11 cellular contexts compared by ENCODE assay signal in the genomic region with DNA sequence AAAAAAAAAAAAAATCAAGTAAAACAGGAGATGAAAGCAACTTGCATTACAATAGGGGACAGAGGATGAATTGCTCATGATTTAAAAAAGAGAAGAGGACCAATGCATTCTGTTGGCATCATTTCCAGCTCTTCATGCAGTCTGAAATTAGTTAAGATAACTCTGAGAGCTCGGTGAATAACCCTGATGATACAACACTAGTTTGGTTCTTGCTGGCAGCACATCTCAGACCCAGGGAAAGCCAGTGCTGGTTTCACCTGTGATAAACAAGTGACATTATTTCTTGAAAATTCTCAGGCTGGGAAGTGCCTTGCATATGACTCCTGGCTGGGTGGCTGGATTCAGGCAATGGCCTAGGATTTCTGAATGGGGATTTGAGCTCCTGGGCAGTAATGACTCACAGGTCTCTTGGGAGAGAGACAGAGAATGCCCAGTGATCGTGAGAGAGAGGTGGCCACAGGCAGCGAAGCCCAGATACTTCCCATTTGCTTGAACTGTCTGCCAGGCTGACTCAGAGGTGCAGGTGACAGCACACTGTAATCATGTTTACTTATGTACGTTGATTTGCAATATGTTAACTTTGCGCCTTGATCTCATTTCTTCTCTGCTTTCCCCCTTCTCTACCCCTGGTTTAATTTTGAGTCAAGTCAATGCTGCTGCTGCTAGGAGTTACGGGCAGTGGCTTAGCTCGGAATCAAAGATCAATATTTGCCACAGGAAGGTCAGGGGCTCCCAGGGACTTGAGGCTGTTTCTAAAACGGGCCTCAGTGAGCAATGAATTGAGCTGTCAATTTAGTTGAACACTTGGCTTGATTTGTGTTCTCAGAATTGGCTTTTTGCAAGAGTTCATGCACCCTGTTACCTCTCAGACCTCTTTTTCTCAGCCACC. TPM values are rescaled to one million over a fixed set of nuclear protein-coding genes. Genes with fewer than 3 reads are reported as not detected.
DNase-seq lines count a peak whose midpoint lies in the region; ATAC-seq and TF ChIP-seq lines count a peak whose summit lies in the region.
"Had no signal": no experiment of that assay in that cellular context is flagged by ENCODE, and none has a peak within 500 bp of the region (broad histone marks: within the 10 kb centered on the region; RNA-seq: fewer than 3 reads in every experiment).

No MANE protein-coding gene starts in this region.

- intact Hi-C loops in sigmoid colon (cut with DNase I), result no loop called here

- TF ChIP-seq CTCF in HL-60 (IDR thresholded peaks at IDR 0.05; ENCODE audit: insufficient read depth, low read length), result no peak
- TF ChIP-seq CTCF in sigmoid colon (IDR thresholded peaks at IDR 0.05), result no peak

- DNase-seq in COLO668 (lab: John Stamatoyannopoulos, UW; ENCODE audit: unreplicated experiment), result peak; percentile 40
- peak; percentile 59 to 67 for DNase-seq in HL-60 (ENCODE audit: low read depth in 1 of 2, low spot score in 1 of 2)
- peak; percentile 31 to 44 for DNase-seq in lung microvascular endothelial cell (ENCODE audit: low read depth in 2 of 2)
- no peak for DNase-seq in NCI-H510A treated with DMSO at 0.1 percent for 48 hours (lab: John Stamatoyannopoulos, UW)
- DNase-seq in sigmoid colon, result no peak
- DNase-seq in stimulated activated naive CD4-positive, alpha-beta T cell (lab: John Stamatoyannopoulos, UW), result no peak
- DNase-seq: NCI-H524 treated with DMSO at 0.1 percent for 48 hours had no signal

- H3K9me3 Mint-ChIP-seq in activated T-helper 17 cell treated with anti-CD3 and anti-CD28 coated beads, Interleukin-2, amount 50 U/mL, for 72 hours, result no peaks in the 10 kb centered on the region
- H3K9me3 Mint-ChIP-seq: nephron had no signal

- no peak overlapping the region; the same call in 1 of the 2 replicates for H3K27ac ChIP-seq in HL-60 (replicated peaks)
- no peak overlapping the region for H3K27ac ChIP-seq in sigmoid colon

- peak; percentile 37 for ATAC-seq in activated T-helper 17 cell treated with anti-CD3 and anti-CD28 coated beads, Interleukin-2, amount 50 U/mL, for 72 hours (replicated peaks)
- ATAC-seq in HG03342 (IDR thresholded peaks at IDR 0.05; ENCODE audit: unreplicated experiment), result no peak

- H3K4me3 ChIP-seq in HL-60 (replicated peaks; ENCODE audit: insufficient read depth, low read length) (no peak overlapping the region), sigmoid colon (no peak overlapping the region)

- TF ChIP-seq EP300 in sigmoid colon (IDR thresholded peaks at IDR 0.05), result no peak

- H3K27ac Mint-ChIP-seq in activated T-helper 17 cell treated with anti-CD3 and anti-CD28 coated beads, Interleukin-2, amount 50 U/mL, for 72 hours, result no peak overlapping the region
- H3K27ac Mint-ChIP-seq: nephron had no signal

- no peaks in the 10 kb centered on the region for H3K27me3 Mint-ChIP-seq in activated T-helper 17 cell treated with anti-CD3 and anti-CD28 coated beads, Interleukin-2, amount 50 U/mL, for 72 hours

- H3K36me3 ChIP-seq in sigmoid colon, result no peaks in the 10 kb centered on the region

- no peak overlapping the region for H3K4me3 Mint-ChIP-seq in activated T-helper 17 cell treated with anti-CD3 and anti-CD28 coated beads, Interleukin-2, amount 50 U/mL, for 72 hours
- H3K4me3 Mint-ChIP-seq: nephron had no signal

- WGBS in sigmoid colon, 2 donors, result 78 to 79% methylated on average over 8 of the region's 8 CpGs

- no peaks in the 10 kb centered on the region for H3K9me3 ChIP-seq in sigmoid colon

- H3K27me3 ChIP-seq in HL-60 (ENCODE audit: insufficient read depth, poor library complexity, severe bottlenecking) (no peaks in the 10 kb centered on the region), sigmoid colon (no peaks in the 10 kb centered on the region)

- H3K4me1 ChIP-seq in sigmoid colon, result no peaks in the 10 kb centered on the region

- H3K36me3 Mint-ChIP-seq in activated T-helper 17 cell treated with anti-CD3 and anti-CD28 coated beads, Interleukin-2, amount 50 U/mL, for 72 hours (ENCODE audit: low read depth), result no peaks in the 10 kb centered on the region

- TF ChIP-seq POLR2A in sigmoid colon (IDR thresholded peaks at IDR 0.05), result no peak

- peaks cover 16% of the 10 kb centered on the region for H3K4me1 Mint-ChIP-seq in activated T-helper 17 cell treated with anti-CD3 and anti-CD28 coated beads, Interleukin-2, amount 50 U/mL, for 72 hours
- H3K4me1 Mint-ChIP-seq: nephron had no signal

RNA-seq across cellular contexts. Expression of a gene that starts 27.1 kb away (rescaled TPM):
- 1 to 10 TPM; 4.8 to 6.3 TPM for total RNA-seq in activated T-helper 17 cell treated with anti-CD3 and anti-CD28 coated beads, Interleukin-2, amount 50 U/mL, for 72 hours
- total RNA-seq in lung microvascular endothelial cell, result 1.3 and 2.4 TPM in 2 replicates
- 1 to 10 TPM; 1.5 to 3.0 (median 2.0) TPM for total RNA-seq in sigmoid colon
- 1 to 10 TPM in 1 of 3 donors, under 1 TPM in 2; under 0.01 to 2.0 (median 0.69) TPM for polyA plus RNA-seq in sigmoid colon

RNA-seq across cellular contexts. Expression of a gene that starts 27.4 kb away (rescaled TPM):
- 1 to 10 TPM in 1 of 2 donors, under 1 TPM in 1; 0.64 to 5.5 TPM for total RNA-seq in activated T-helper 17 cell treated with anti-CD3 and anti-CD28 coated beads, Interleukin-2, amount 50 U/mL, for 72 hours
- total RNA-seq in lung microvascular endothelial cell (0.22 and 1.6 TPM in 2 replicates), sigmoid colon (under 1 TPM in 1 of 4 donors, not detected in 3; 0.14 TPM)
- polyA plus RNA-seq in sigmoid colon, result 1 to 10 TPM in 1 of 3 donors, under 1 TPM in 1, not detected in 1; 0.67 to 2.1 TPM
- total RNA-seq: epithelial cell of proximal tubule had no signal

Comparison
In these comparisons a context has a peak if more than half of its experiments do, and no peak if none do; other contexts are left out.
1. DNase-seq: peak in COLO668 (single experiment), HL-60 (2 of 2) and lung microvascular endothelial cell (2 of 2); none in NCI-H510A treated with DMSO at 0.1 percent for 48 hours (single experiment), sigmoid colon (single experiment) and stimulated activated naive CD4-positive, alpha-beta T cell (0 of 6).